21 cellular contexts compared by ENCODE assay signal in genomic region chr2:235856151-235856819, GRCh38.
DNase-seq lines count a peak whose midpoint lies in the region; ATAC-seq and TF ChIP-seq lines count a peak whose summit lies in the region.
"Had no signal": no experiment of that assay in that cellular context is flagged by ENCODE, and none has a peak within 500 bp of the region (broad histone marks: within the 10 kb centered on the region; RNA-seq: fewer than 3 reads in every experiment).

No MANE protein-coding gene starts in this region.

- no peaks in the 10 kb centered on the region for H3K27me3 Mint-ChIP-seq in stimulated activated memory B cell treated with anti-CD40 and anti-IgM and Interleukin-4, amounts not matched to agents 10 μg/mL and 1 μg/mL and 100 μg/mL, for 72 hours
- H3K27me3 Mint-ChIP-seq in T-helper 2 cell treated with Interferon-gamma antibody and Interleukin-4, amounts not matched to agents 5 μg/mL and 100 μg/mL, for 36 hours (ENCODE audit: low read depth) = no peaks in the 10 kb centered on the region

- H2AFZ ChIP-seq in GM23248 = no peak overlapping the region
- no peak overlapping the region for H2AFZ ChIP-seq in PC-3 (ENCODE audit: low read length)
- no peak overlapping the region for H2AFZ ChIP-seq in SK-N-SH (ENCODE audit: low read depth)
- H2AFZ ChIP-seq: GM23338 had no signal

- no peak for TF ChIP-seq EP300 in SK-N-SH (IDR thresholded peaks at IDR 0.05; ENCODE audit: borderline replicate concordance in 1 of 2, low read depth in 1 of 2, low read length in 1 of 2)

- H3K9me2 ChIP-seq in GM23248 (ENCODE audit: insufficient read depth) = no peaks in the 10 kb centered on the region
- H3K9me2 ChIP-seq in PC-3 (replicated peaks; ENCODE audit: low read length) = no peaks in the 10 kb centered on the region
- H3K9me2 ChIP-seq in SK-N-SH = no peaks in the 10 kb centered on the region

- H3K36me3 ChIP-seq in GM23248 (ENCODE audit: low read depth) (no peaks in the 10 kb centered on the region), PC-3 (ENCODE audit: low read depth, low read length) (no peaks in the 10 kb centered on the region), SK-N-SH (replicated peaks in 1 of 2; ENCODE audit: control insufficient read depth in 1 of 2, insufficient read depth in 2 of 2, low read length in 1 of 2) (no peaks in the 10 kb centered on the region)
- H3K36me3 ChIP-seq: SJCRH30 had no signal

- peaks cover 2% of the 10 kb centered on the region for H3K9me3 Mint-ChIP-seq in stimulated activated memory B cell treated with anti-CD40 and anti-IgM and Interleukin-4, amounts not matched to agents 10 μg/mL and 1 μg/mL and 100 μg/mL, for 72 hours
- no peaks in the 10 kb centered on the region for H3K9me3 Mint-ChIP-seq in T-helper 2 cell treated with Interferon-gamma antibody and Interleukin-4, amounts not matched to agents 5 μg/mL and 100 μg/mL, for 36 hours
- H3K9me3 Mint-ChIP-seq: CD8-positive, alpha-beta T cell; GM23338 had no signal

- H3K36me3 Mint-ChIP-seq in stimulated activated memory B cell treated with anti-CD40 and anti-IgM and Interleukin-4, amounts not matched to agents 10 μg/mL and 1 μg/mL and 100 μg/mL, for 72 hours = no peaks in the 10 kb centered on the region
- no peaks in the 10 kb centered on the region for H3K36me3 Mint-ChIP-seq in T-helper 2 cell treated with Interferon-gamma antibody and Interleukin-4, amounts not matched to agents 5 μg/mL and 100 μg/mL, for 36 hours (ENCODE audit: low read depth)
- H3K36me3 Mint-ChIP-seq: CD8-positive, alpha-beta T cell had no signal

- TF ChIP-seq CTCF in PC-3 (conservative IDR thresholded peaks at IDR 0.05; ENCODE audit: low read depth, low read length) = no peak
- no peak for TF ChIP-seq CTCF in foreskin fibroblast (IDR thresholded peaks at IDR 0.05; ENCODE audit: low read depth, low read length)
- no peak for TF ChIP-seq CTCF in SK-N-SH (IDR thresholded peaks at IDR 0.05)

- H3K27me3 ChIP-seq in GM23248 (replicated peaks; ENCODE audit: insufficient read depth) (no peaks in the 10 kb centered on the region), PC-3 (ENCODE audit: low read length) (no peaks in the 10 kb centered on the region), SK-N-SH (ENCODE audit: insufficient read depth) (no peaks in the 10 kb centered on the region)
- H3K27me3 ChIP-seq: SJCRH30 had no signal

- H3K4me3 ChIP-seq in GM23248 (no peak overlapping the region), PC-3 (ENCODE audit: low read length) (no peak overlapping the region), foreskin fibroblast (ENCODE audit: low read depth in 1 of 2, low read length in 2 of 2) (no peak overlapping the region), SK-N-SH (ENCODE audit: low read depth in 2 of 2, low read length in 1 of 2) (no peak overlapping the region)
- H3K4me3 ChIP-seq: GM23338, K562, SJCRH30 had no signal

- peak; percentile 40 for ATAC-seq in PC-3
- ATAC-seq in stimulated activated memory B cell treated with anti-CD40 and anti-IgM and Interleukin-4, amounts not matched to agents 10 μg/mL and 1 μg/mL and 100 μg/mL, for 72 hours = peak; percentile 52
- no peak for ATAC-seq in HG02870 (IDR thresholded peaks at IDR 0.05; ENCODE audit: unreplicated experiment)
- ATAC-seq: CD8-positive, alpha-beta T cell; GM23338; K562 had no signal

- H4K20me1 ChIP-seq in GM23248 (ENCODE audit: insufficient read depth) (no peaks in the 10 kb centered on the region), PC-3 (ENCODE audit: low read length) (no peaks in the 10 kb centered on the region), SK-N-SH (ENCODE audit: insufficient read depth) (no peaks in the 10 kb centered on the region)

- H3K4me2 ChIP-seq in GM23248 (ENCODE audit: unreplicated experiment) (no peak overlapping the region), PC-3 (ENCODE audit: low read length) (no peak overlapping the region), SK-N-SH (no peak overlapping the region)
- H3K4me2 ChIP-seq: GM23338 had no signal

- no peaks in the 10 kb centered on the region for H3K4me1 Mint-ChIP-seq in stimulated activated memory B cell treated with anti-CD40 and anti-IgM and Interleukin-4, amounts not matched to agents 10 μg/mL and 1 μg/mL and 100 μg/mL, for 72 hours
- H3K4me1 Mint-ChIP-seq in T-helper 2 cell treated with Interferon-gamma antibody and Interleukin-4, amounts not matched to agents 5 μg/mL and 100 μg/mL, for 36 hours (ENCODE audit: low read depth) = no peaks in the 10 kb centered on the region

- H3K79me2 ChIP-seq in GM23248 (ENCODE audit: insufficient read depth) (no peaks in the 10 kb centered on the region; the same call in 1 of the 2 replicates), PC-3 (ENCODE audit: low read length) (no peaks in the 10 kb centered on the region), SK-N-SH (ENCODE audit: insufficient read depth) (no peaks in the 10 kb centered on the region)

- H3K27ac Mint-ChIP-seq in stimulated activated memory B cell treated with anti-CD40 and anti-IgM and Interleukin-4, amounts not matched to agents 10 μg/mL and 1 μg/mL and 100 μg/mL, for 72 hours = no peak overlapping the region
- H3K27ac Mint-ChIP-seq in T-helper 2 cell treated with Interferon-gamma antibody and Interleukin-4, amounts not matched to agents 5 μg/mL and 100 μg/mL, for 36 hours = no peak overlapping the region
- H3K27ac Mint-ChIP-seq: CD8-positive, alpha-beta T cell; GM23338 had no signal

- intact Hi-C loops in PC-3 (cut with micrococcal nuclease) = no loop called here

- H3K9me3 ChIP-seq in GM23248 (ENCODE audit: low read depth) (no peaks in the 10 kb centered on the region), PC-3 (ENCODE audit: low read length) (no peaks in the 10 kb centered on the region), SK-N-SH (no peaks in the 10 kb centered on the region)
- H3K9me3 ChIP-seq: SJCRH30 had no signal

- no peaks in the 10 kb centered on the region for H3F3A ChIP-seq in GM23248 (ENCODE audit: insufficient read depth)
- no peaks in the 10 kb centered on the region for H3F3A ChIP-seq in PC-3 (ENCODE audit: low read length, unreplicated experiment)
- no peaks in the 10 kb centered on the region for H3F3A ChIP-seq in SK-N-SH (replicated peaks; ENCODE audit: insufficient read depth)

- POLR2A ChIA-PET in PC-3 (lab: Charles Lee; ENCODE audit: unreplicated experiment) (no interaction called here), SK-N-SH (lab: Yijun Ruan, JAX) (no interaction called here)

- H3K4me1 ChIP-seq in GM23248 (ENCODE audit: insufficient read depth) (no peaks in the 10 kb centered on the region), PC-3 (ENCODE audit: insufficient read depth, low read length) (peaks cover 18% of the 10 kb centered on the region), SK-N-SH (ENCODE audit: control insufficient read depth in 1 of 2, insufficient read depth in 2 of 2, low read depth in 1 of 2, low read length in 1 of 2) (peaks cover 3 to 13% of the 10 kb centered on the region in 2 experiments; a peak in 2 of 4 replicates)
- H3K4me1 ChIP-seq: SJCRH30 had no signal

- BruUV-seq in PC-3 (replicated peaks; lab: Mats Ljungman, UMichigan) = no TSS peak

- DNase-seq in GM23248 = peak; percentile 35
- peak; percentile 19 for DNase-seq in PC-3
- DNase-seq in foreskin fibroblast = peak; percentile 13 to 18
- DNase-seq in T-helper 2 cell treated with Interferon-gamma antibody and Interleukin-4, amounts not matched to agents 5 μg/mL and 100 μg/mL, for 36 hours (ENCODE audit: low spot score) = no peak
- DNase-seq in SK-N-SH = no peak
- no peak for DNase-seq in NCI-H345 (lab: John Stamatoyannopoulos, UW)
- DNase-seq: CD8-positive, alpha-beta T cell; MV-4-11; NCI-H1417 treated with DMSO at 0.1 percent for 48 hours; NCI-H1930; NCI-H2171; NCI-H446 treated with DMSO at 0.1 percent for 48 hours; NK-92 treated with Interleukin-12 subunit alpha and Interleukin-12 subunit beta, amount 100 ng/mL, for 24 hours; RPMI8226; SJCRH30; SW 1271 had no signal

- WGBS in GM23248 (ENCODE audit: low coverage in 1 of 2, low lambda C conversion rate in 2 of 2, missing lambda C conversion rate in 2 of 2), 2 experiments = 86 to 91% methylated on average over 11 of the region's 11 CpGs
- WGBS in SK-N-SH (ENCODE audit: low lambda C conversion rate) = 97% methylated on average over 11 of the region's 11 CpGs

- H3K27ac ChIP-seq in GM23248 = no peak overlapping the region
- no peak overlapping the region for H3K27ac ChIP-seq in PC-3 (ENCODE audit: low read length)
- H3K27ac ChIP-seq in SK-N-SH (ENCODE audit: low read depth in 2 of 2, low read length in 1 of 2) = no peak overlapping the region
- H3K27ac ChIP-seq: HL-60, SJCRH30 had no signal

- in situ Hi-C loops in GM23248 (cut with MboI) = no loop called here

- no peak overlapping the region for H3K9ac ChIP-seq in GM23248
- H3K9ac ChIP-seq in PC-3 (ENCODE audit: low read length) = no peak overlapping the region
- no peak overlapping the region for H3K9ac ChIP-seq in SK-N-SH

- CTCF ChIA-PET in PC-3 (lab: Charles Lee) = no interaction called here
- CTCF ChIA-PET in SK-N-SH (lab: Yijun Ruan, JAX) = interaction anchor here (1.5 kb wide), 1 partner anchor 320 kb away, joined by 5 read pairs; no protein-coding TSS in a partner anchor

- no peak overlapping the region for H3K4me3 Mint-ChIP-seq in stimulated activated memory B cell treated with anti-CD40 and anti-IgM and Interleukin-4, amounts not matched to agents 10 μg/mL and 1 μg/mL and 100 μg/mL, for 72 hours
- H3K4me3 Mint-ChIP-seq in T-helper 2 cell treated with Interferon-gamma antibody and Interleukin-4, amounts not matched to agents 5 μg/mL and 100 μg/mL, for 36 hours = no peak overlapping the region
- H3K4me3 Mint-ChIP-seq: CD8-positive, alpha-beta T cell; GM23338 had no signal

- no peak for TF ChIP-seq RAD21 in SK-N-SH (IDR thresholded peaks at IDR 0.05; ENCODE audit: low read length)

TF ChIP-seq in SK-N-SH, 30 proteins besides CTCF, POLR2A, EP300 and RAD21 (continues in another document):
- TF ChIP-seq PBX3 (IDR thresholded peaks at IDR 0.05) = no peak

Comparison
In these comparisons a context has a peak if more than half of its experiments do, and no peak if none do; other contexts are left out.
1. DNase-seq: peak in GM23248 (single experiment), PC-3 (single experiment) and foreskin fibroblast (2 of 2); none in T-helper 2 cell treated with Interferon-gamma antibody and Interleukin-4, amounts not matched to agents 5 μg/mL and 100 μg/mL, for 36 hours (single experiment), SK-N-SH (single experiment) and NCI-H345 (single experiment).